In genomic region chr2:9179572-9180201, GRCh38 we compare ENCODE assay signal across 9 cellular contexts. TPM values are rescaled to one million over a fixed set of nuclear protein-coding genes. Genes with fewer than 3 reads are reported as not detected.
DNase-seq lines count a peak whose midpoint lies in the region; ATAC-seq, FAIRE-seq and TF ChIP-seq lines count a peak whose summit lies in the region.
"Had no signal": no experiment of that assay in that cellular context is flagged by ENCODE, and none has a peak within 500 bp of the region (broad histone marks: within the 10 kb centered on the region; RNA-seq: fewer than 3 reads in every experiment).

No MANE protein-coding gene starts in this region.

- no peaks in the 10 kb centered on the region for H3K9me3 ChIP-seq in esophagus squamous epithelium

- FAIRE-seq in RCC 7860 (lab: Jason Lieb, UNC) = peak; percentile 78

- no peaks in the 10 kb centered on the region for H3K27me3 ChIP-seq in esophagus squamous epithelium

- ATAC-seq in stimulated activated effector memory CD8-positive, alpha-beta T cell treated with anti-CD3 and anti-CD28 coated beads, Interleukin-12 subunit alpha, Interleukin-12 subunit beta, amount 100 ng/mL, for 72 hours = no peak
- ATAC-seq in HG02938 (IDR thresholded peaks at IDR 0.05; ENCODE audit: unreplicated experiment) = no peak
- no peak for ATAC-seq in left lobe of liver

- H3K4me3 ChIP-seq in esophagus squamous epithelium = peak overlapping the region; percentile 13 to 40 (median 19)

- peak; percentile 85 for DNase-seq in AG20443 (ENCODE audit: low spot score)
- peak; percentile 86 for DNase-seq in RCC 7860 (ENCODE audit: low spot score)
- DNase-seq in esophagus squamous epithelium (lab: John Stamatoyannopoulos, UW) = no peak
- peak; percentile 79 for DNase-seq in non-pigmented ciliary epithelial cell (ENCODE audit: low read depth)
- no peak for DNase-seq in stimulated activated effector memory CD8-positive, alpha-beta T cell treated with anti-CD3 and anti-CD28 coated beads, Interleukin-12 subunit alpha, Interleukin-12 subunit beta, amount 100 ng/mL, for 72 hours (ENCODE audit: low spot score in 2 of 2)
- no peak for DNase-seq in left lobe of liver (ENCODE audit: low spot score)
- no peak for DNase-seq in activated T-cell treated with anti-CD3 and anti-CD28 coated beads, Interleukin-2, amount 50 U/mL, for 48 hours
- DNase-seq: central memory CD4-positive, alpha-beta T cell had no signal

- H3K27ac Mint-ChIP-seq in stimulated activated effector memory CD8-positive, alpha-beta T cell treated with anti-CD3 and anti-CD28 coated beads, Interleukin-12 subunit alpha, Interleukin-12 subunit beta, amount 100 ng/mL, for 72 hours = no peak overlapping the region

- no peak for TF ChIP-seq CTCF in esophagus squamous epithelium (IDR thresholded peaks at IDR 0.05)

- TF ChIP-seq POLR2A in esophagus squamous epithelium (IDR thresholded peaks at IDR 0.05) = no peak

- H3K36me3 Mint-ChIP-seq in stimulated activated effector memory CD8-positive, alpha-beta T cell treated with anti-CD3 and anti-CD28 coated beads, Interleukin-12 subunit alpha, Interleukin-12 subunit beta, amount 100 ng/mL, for 72 hours = no peaks in the 10 kb centered on the region

- H3K36me3 ChIP-seq in esophagus squamous epithelium = no peaks in the 10 kb centered on the region

- no peaks in the 10 kb centered on the region for H3K9me3 Mint-ChIP-seq in stimulated activated effector memory CD8-positive, alpha-beta T cell treated with anti-CD3 and anti-CD28 coated beads, Interleukin-12 subunit alpha, Interleukin-12 subunit beta, amount 100 ng/mL, for 72 hours

- 24 to 25% methylated on average over 7 to 9 of the region's 9 CpGs for WGBS in esophagus squamous epithelium, 2 donors

- H3K4me1 ChIP-seq in esophagus squamous epithelium = peaks cover 14 to 62% (median 27%) of the 10 kb centered on the region in 3 donors

- H3K27ac ChIP-seq in esophagus squamous epithelium = peak overlapping the region; percentile 89 to 95 (median 93)

- H3K4me1 Mint-ChIP-seq in stimulated activated effector memory CD8-positive, alpha-beta T cell treated with anti-CD3 and anti-CD28 coated beads, Interleukin-12 subunit alpha, Interleukin-12 subunit beta, amount 100 ng/mL, for 72 hours = no peaks in the 10 kb centered on the region

- no peak overlapping the region for H3K4me3 Mint-ChIP-seq in stimulated activated effector memory CD8-positive, alpha-beta T cell treated with anti-CD3 and anti-CD28 coated beads, Interleukin-12 subunit alpha, Interleukin-12 subunit beta, amount 100 ng/mL, for 72 hours

- intact Hi-C loops in esophagus squamous epithelium (cut with DNase I) = no loop called here

RNA-seq across cellular contexts. Expression of gene ASAP2, which starts 26.9 kb away (rescaled TPM):
- total RNA-seq in esophagus squamous epithelium (10 to 100 TPM in 1 of 4 donors, 1 to 10 TPM in 3; 3.3 to 15.3 (median 6.9) TPM), left lobe of liver (4.0 TPM)

Comparison
In these comparisons a context has a peak if more than half of its experiments do, and no peak if none do; other contexts are left out.
1. DNase-seq: peak in AG20443 (single experiment), RCC 7860 (single experiment) and non-pigmented ciliary epithelial cell (single experiment); none in esophagus squamous epithelium (single experiment), stimulated activated effector memory CD8-positive, alpha-beta T cell treated with anti-CD3 and anti-CD28 coated beads, Interleukin-12 subunit alpha, Interleukin-12 subunit beta, amount 100 ng/mL, for 72 hours (0 of 2), left lobe of liver (single experiment) and activated T-cell treated with anti-CD3 and anti-CD28 coated beads, Interleukin-2, amount 50 U/mL, for 48 hours (0 of 2).